31 cellular contexts compared by ENCODE assay signal in genomic region chr1:82686774-82687173, GRCh38.
"Had no signal": no experiment of that assay in that cellular context is flagged by ENCODE, and none has a peak within 500 bp of the region (broad histone marks: within the 10 kb centered on the region; RNA-seq: fewer than 3 reads in every experiment).

No MANE protein-coding gene starts in this region.

- H3K27ac ChIP-seq: adrenal gland, body of pancreas, brain microvascular endothelial cell, breast epithelium had no signal

- H3K27me3 ChIP-seq: adrenal gland, body of pancreas, brain microvascular endothelial cell, breast epithelium had no signal

- DNase-seq: activated B cell treated with CpG ODN at 0.5 μM for 24 hours; activated CD4-positive, alpha-beta memory T cell treated with anti-CD3 and anti-CD28 coated beads for 36 hours; activated CD4-positive, alpha-beta T cell treated with anti-CD3 and anti-CD28 coated beads for 4 hours; activated CD4-positive, alpha-beta T cell treated with anti-CD3 and anti-CD28 coated beads, Interleukin-2, amount 10 ng/mL, durations not matched to agents 24 days and 14 days; activated CD4-positive, CD25-positive, alpha-beta regulatory T cell treated with anti-CD3 and anti-CD28 coated beads, Interleukin-2, amount 50 U/mL, for 72 hours; activated CD8-positive, alpha-beta memory T cell treated with anti-CD3 and anti-CD28 coated beads, Interleukin-2, amount 50 U/mL, for 4 hours; activated CD8-positive, alpha-beta T cell treated with anti-CD3 and anti-CD28 coated beads for 36 hours; activated effector memory CD4-positive, alpha-beta T cell treated with anti-CD3 and anti-CD28 coated beads, Interleukin-2, amount 50 U/mL, for 16 hours; activated gamma-delta T cell treated with Interleukin-2 at 50 U/mL for 16 hours; activated naive CD4-positive, alpha-beta T cell; activated naive CD4-positive, alpha-beta T cell treated with anti-CD3 and anti-CD28 coated beads for 36 hours; activated naive CD4-positive, alpha-beta T cell treated with anti-CD3 and anti-CD28 coated beads, Interleukin-2, amount 50 U/mL, for 16 hours; activated naive CD8-positive, alpha-beta T cell treated with anti-CD3 and anti-CD28 coated beads for 36 hours; activated T-cell treated with anti-CD3 and anti-CD28 coated beads for 4 hours; activated T-cell treated with anti-CD3 and anti-CD28 coated beads, Interleukin-2, amount 50 U/mL, for 1 hour; activated T-cell treated with anti-CD3 and anti-CD28 coated beads, Interleukin-2, amount 50 U/mL, for 4 hours; activated T-cell treated with anti-CD3 and anti-CD28 coated beads, Interleukin-2, amount 50 U/mL, for 72 hours; adrenal gland; amniotic stem cell; aorta; body of pancreas; brain microvascular endothelial cell; central memory CD4-positive, alpha-beta T cell; T-helper 2 cell; T-helper 9 cell had no signal

- H3K36me3 ChIP-seq: adrenal gland, brain microvascular endothelial cell, breast epithelium had no signal

- ATAC-seq: activated CD8-positive, alpha-beta T cell treated with anti-CD3 and anti-CD28 coated beads for 36 hours; activated naive CD4-positive, alpha-beta T cell treated with anti-CD3 and anti-CD28 coated beads, Interleukin-2, amount 50 U/mL, for 72 hours; activated T-cell treated with anti-CD3 and anti-CD28 coated beads, Interleukin-2, amount 50 U/mL, for 4 hours; activated T-cell treated with anti-CD3 and anti-CD28 coated beads, Interleukin-2, amount 50 U/mL, for 72 hours; activated T-helper 17 cell treated with anti-CD3 and anti-CD28 coated beads, Interleukin-2, amount 50 U/mL, for 72 hours; body of pancreas had no signal

- FAIRE-seq: astrocyte, colon, TTC549 had no signal

- H3K4me3 ChIP-seq: adrenal gland, body of pancreas, breast epithelium had no signal

- H3K4me1 ChIP-seq: adrenal gland, body of pancreas, breast epithelium had no signal
